ENCODE assay signal across 13 cellular contexts in genomic region chr15:58396181-58396580, GRCh38. TPM values are rescaled to one million over a fixed set of nuclear protein-coding genes. Genes with fewer than 3 reads are reported as not detected.
DNase-seq lines count a peak whose midpoint lies in the region; TF ChIP-seq lines count a peak whose summit lies in the region.
"Had no signal": no experiment of that assay in that cellular context is flagged by ENCODE, and none has a peak within 500 bp of the region (broad histone marks: within the 10 kb centered on the region; RNA-seq: fewer than 3 reads in every experiment).

No MANE protein-coding gene starts in this region.

- H3K36me3 Mint-ChIP-seq in endothelial cell (ENCODE audit: low read depth, unreplicated experiment): no peaks in the 10 kb centered on the region
- H3K36me3 Mint-ChIP-seq: memory B cell had no signal

- DNase-seq in Daoy (ENCODE audit: low read depth) (peak; percentile 61), NCI-H82 (lab: John Stamatoyannopoulos, UW) (peak; percentile 86), non-pigmented ciliary epithelial cell (ENCODE audit: low read depth) (peak; percentile 67), substantia nigra (lab: John Stamatoyannopoulos, UW) (no peak), H7 (no peak), cardiac septum (ENCODE audit: low spot score) (no peak), endothelial cell (ENCODE audit: low spot score) (no peak)
- DNase-seq: activated T-cell treated with anti-CD3 and anti-CD28 coated beads, Interleukin-2, amount 50 U/mL, for 1 hour; cerebellar nuclear complex; hippocampal formation had no signal

- H3K27me3 ChIP-seq in H7 (ENCODE audit: control insufficient read depth, insufficient read depth, low read length): no peaks in the 10 kb centered on the region
- H3K27me3 ChIP-seq: tibial nerve had no signal

- no peak overlapping the region for H3K4me3 ChIP-seq in H7 (ENCODE audit: insufficient read depth, low read depth, low read length)
- H3K4me3 ChIP-seq: tibial nerve had no signal

- no peak for TF ChIP-seq CTCF in endothelial cell (IDR thresholded peaks at IDR 0.05; ENCODE audit: unreplicated experiment)

- H3K27ac ChIP-seq in cingulate gyrus (ENCODE audit: low read depth, low read length) (peak overlapping the region; percentile 22), substantia nigra (ENCODE audit: low read depth, low read length, poor library complexity, severe bottlenecking) (no peak overlapping the region)
- H3K27ac ChIP-seq: tibial nerve had no signal

- intact Hi-C loops in cardiac septum (cut with DNase I): no loop called here

- no peak overlapping the region for H3K4me3 Mint-ChIP-seq in endothelial cell (ENCODE audit: unreplicated experiment)
- H3K4me3 Mint-ChIP-seq: memory B cell had no signal

- no peaks in the 10 kb centered on the region for H3K9me3 Mint-ChIP-seq in endothelial cell (ENCODE audit: unreplicated experiment)
- H3K9me3 Mint-ChIP-seq: memory B cell had no signal

- peaks cover 5% of the 10 kb centered on the region for H3K27me3 Mint-ChIP-seq in endothelial cell (ENCODE audit: unreplicated experiment)

- H3K4me1 Mint-ChIP-seq in endothelial cell (ENCODE audit: unreplicated experiment): no peaks in the 10 kb centered on the region
- H3K4me1 Mint-ChIP-seq: memory B cell had no signal

- no peak overlapping the region for H3K27ac Mint-ChIP-seq in endothelial cell (ENCODE audit: unreplicated experiment)
- H3K27ac Mint-ChIP-seq: memory B cell had no signal

- no peaks in the 10 kb centered on the region for H3K36me3 ChIP-seq in H7 (replicated peaks; ENCODE audit: control insufficient read depth, insufficient read depth, low read length)
- H3K36me3 ChIP-seq: tibial nerve had no signal

RNA-seq across cellular contexts. Expression of gene LIPC, which starts 35.6 kb away (rescaled TPM):
- 0.74 and 1.5 TPM in 2 replicates for total RNA-seq in Daoy (2014; rRNA removed; shearing (Covaris generic))
- total RNA-seq in H7 (2014; rRNA removed; shearing (Covaris generic)): not detected in 2 replicates
- total RNA-seq in cardiac septum (0.62 TPM), endothelial cell (ENCODE audit: unreplicated experiment) (not detected)

Comparison
In these comparisons a context has a peak if more than half of its experiments do, and no peak if none do; other contexts are left out.
1. DNase-seq: peak in Daoy (single experiment), NCI-H82 (single experiment) and non-pigmented ciliary epithelial cell (single experiment); none in substantia nigra (0 of 49), H7 (single experiment), cardiac septum (single experiment) and endothelial cell (single experiment).